ENCODE assay signal across 16 cellular contexts in the genomic region with DNA sequence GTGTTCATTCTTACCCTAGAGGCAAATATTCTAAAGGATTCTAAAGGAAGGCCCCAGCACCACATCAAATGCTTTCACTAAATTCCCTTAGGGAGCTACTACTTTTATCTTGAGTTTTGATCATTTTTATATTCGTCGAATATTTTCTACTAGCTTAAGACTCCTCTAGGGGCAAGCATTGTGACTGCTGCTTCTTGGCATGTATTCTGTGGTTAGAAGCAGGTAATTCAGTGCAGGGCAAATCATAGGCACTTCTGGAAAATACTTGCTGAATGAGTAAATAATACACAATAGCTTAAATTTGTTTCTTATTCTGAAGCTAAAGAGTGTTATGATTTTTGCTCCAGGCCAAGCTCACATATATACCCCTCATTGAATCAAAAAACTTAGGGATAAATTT.
DNase-seq lines count a peak whose midpoint lies in the region; ATAC-seq and TF ChIP-seq lines count a peak whose summit lies in the region.
"Had no signal": no experiment of that assay in that cellular context is flagged by ENCODE, and none has a peak within 500 bp of the region (broad histone marks: within the 10 kb centered on the region; RNA-seq: fewer than 3 reads in every experiment).

No MANE protein-coding gene starts in this region.

- H3K27ac ChIP-seq in BLaER1, result no peak overlapping the region
- H3K27ac ChIP-seq: BLaER1 treated with 17β-estradiol and CSF1 and Interleukin-3, amounts not matched to agents 10 nM and 100 nM had no signal

- H3K4me2 ChIP-seq in BLaER1, result peak overlapping the region; percentile 10; the same call in 1 of the 2 replicates

- H3K27me3 ChIP-seq in BLaER1 (no peaks in the 10 kb centered on the region), kidney epithelial cell (ENCODE audit: control insufficient read depth, insufficient read depth, low read length) (no peaks in the 10 kb centered on the region)
- H3K27me3 ChIP-seq: BLaER1 treated with 17β-estradiol and CSF1 and Interleukin-3, amounts not matched to agents 10 nM and 100 nM had no signal

- no peak overlapping the region for H3K9ac ChIP-seq in BLaER1
- H3K9ac ChIP-seq: BLaER1 treated with 17β-estradiol and CSF1 and Interleukin-3, amounts not matched to agents 10 nM and 100 nM had no signal

- H3K4me3 ChIP-seq in BLaER1, result no peak overlapping the region
- H3K4me3 ChIP-seq in kidney epithelial cell (ENCODE audit: low read depth, low read length), result no peak overlapping the region
- H3K4me3 ChIP-seq: BLaER1 treated with 17β-estradiol and CSF1 and Interleukin-3, amounts not matched to agents 10 nM and 100 nM had no signal

- DNase-seq in astrocyte of the hippocampus (ENCODE audit: low read depth, low spot score), result peak; percentile 49
- peak; percentile 25 for DNase-seq in kidney epithelial cell (ENCODE audit: low read depth)
- peak; percentile 13 for DNase-seq in renal cortical epithelial cell (ENCODE audit: low read depth)
- DNase-seq: 8988T; Calu3; CD8-positive, alpha-beta T cell; DMS79 treated with DMSO at 0.1 percent for 48 hours; GOT3; H7; HFFc6 had no signal

- no peak for TF ChIP-seq CTCF in kidney epithelial cell (IDR thresholded peaks at IDR 0.05; ENCODE audit: insufficient read depth, low read length, poor library complexity, severe bottlenecking)

- H3K9me3 ChIP-seq in BLaER1, result no peaks in the 10 kb centered on the region
- H3K9me3 ChIP-seq: BLaER1 treated with 17β-estradiol and CSF1 and Interleukin-3, amounts not matched to agents 10 nM and 100 nM had no signal

- no peaks in the 10 kb centered on the region for H3K36me3 ChIP-seq in BLaER1
- no peaks in the 10 kb centered on the region for H3K36me3 ChIP-seq in kidney epithelial cell (ENCODE audit: control insufficient read depth, insufficient read depth, low read length)
- H3K36me3 ChIP-seq: BLaER1 treated with 17β-estradiol and CSF1 and Interleukin-3, amounts not matched to agents 10 nM and 100 nM had no signal

- H3K4me1 ChIP-seq in BLaER1, result peaks cover 18% of the 10 kb centered on the region

- no peak for ATAC-seq in GM18517 (IDR thresholded peaks at IDR 0.05; ENCODE audit: unreplicated experiment)
- ATAC-seq in GM18868 (IDR thresholded peaks at IDR 0.05; ENCODE audit: unreplicated experiment), result no peak
- ATAC-seq in esophagus mucosa, result no peak
- ATAC-seq: CD8-positive, alpha-beta T cell; HCT116 had no signal

- H4K20me1 ChIP-seq in BLaER1, result no peaks in the 10 kb centered on the region
- H4K20me1 ChIP-seq: BLaER1 treated with 17β-estradiol and CSF1 and Interleukin-3, amounts not matched to agents 10 nM and 100 nM had no signal
